ENCODE assay signal across 1 cellular context in genomic region chr6:35664945-35665344, GRCh38.
TF ChIP-seq lines count a peak whose summit lies in the region.

No MANE protein-coding gene starts in this region.

TF ChIP-seq in SK-N-SH, 30 proteins besides CTCF, POLR2A, EP300 and RAD21 (continued from another document):
- TF ChIP-seq, protein P1, sequence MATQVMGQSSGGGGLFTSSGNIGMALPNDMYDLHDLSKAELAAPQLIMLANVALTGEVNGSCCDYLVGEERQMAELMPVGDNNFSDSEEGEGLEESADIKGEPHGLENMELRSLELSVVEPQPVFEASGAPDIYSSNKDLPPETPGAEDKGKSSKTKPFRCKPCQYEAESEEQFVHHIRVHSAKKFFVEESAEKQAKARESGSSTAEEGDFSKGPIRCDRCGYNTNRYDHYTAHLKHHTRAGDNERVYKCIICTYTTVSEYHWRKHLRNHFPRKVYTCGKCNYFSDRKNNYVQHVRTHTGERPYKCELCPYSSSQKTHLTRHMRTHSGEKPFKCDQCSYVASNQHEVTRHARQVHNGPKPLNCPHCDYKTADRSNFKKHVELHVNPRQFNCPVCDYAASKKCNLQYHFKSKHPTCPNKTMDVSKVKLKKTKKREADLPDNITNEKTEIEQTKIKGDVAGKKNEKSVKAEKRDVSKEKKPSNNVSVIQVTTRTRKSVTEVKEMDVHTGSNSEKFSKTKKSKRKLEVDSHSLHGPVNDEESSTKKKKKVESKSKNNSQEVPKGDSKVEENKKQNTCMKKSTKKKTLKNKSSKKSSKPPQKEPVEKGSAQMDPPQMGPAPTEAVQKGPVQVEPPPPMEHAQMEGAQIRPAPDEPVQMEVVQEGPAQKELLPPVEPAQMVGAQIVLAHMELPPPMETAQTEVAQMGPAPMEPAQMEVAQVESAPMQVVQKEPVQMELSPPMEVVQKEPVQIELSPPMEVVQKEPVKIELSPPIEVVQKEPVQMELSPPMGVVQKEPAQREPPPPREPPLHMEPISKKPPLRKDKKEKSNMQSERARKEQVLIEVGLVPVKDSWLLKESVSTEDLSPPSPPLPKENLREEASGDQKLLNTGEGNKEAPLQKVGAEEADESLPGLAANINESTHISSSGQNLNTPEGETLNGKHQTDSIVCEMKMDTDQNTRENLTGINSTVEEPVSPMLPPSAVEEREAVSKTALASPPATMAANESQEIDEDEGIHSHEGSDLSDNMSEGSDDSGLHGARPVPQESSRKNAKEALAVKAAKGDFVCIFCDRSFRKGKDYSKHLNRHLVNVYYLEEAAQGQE (IDR thresholded peaks at IDR 0.05; ENCODE audit: low read depth, low read length) = no peak
- TF ChIP-seq GABPA (IDR thresholded peaks at IDR 0.05; ENCODE audit: low read depth) = no peak
- no peak for TF ChIP-seq SIN3A (IDR thresholded peaks at IDR 0.05; ENCODE audit: borderline replicate concordance, low read depth, low read length)
- TF ChIP-seq TCF12 (IDR thresholded peaks at IDR 0.05) = no peak
- TF ChIP-seq POLR2AphosphoS5 (IDR thresholded peaks at IDR 0.05; ENCODE audit: low read depth, low read length) = no peak
- no peak for TF ChIP-seq CHD2 (IDR thresholded peaks at IDR 0.05; ENCODE audit: low read length, partially characterized antibody)
- TF ChIP-seq ELF1 (IDR thresholded peaks at IDR 0.05) = no peak
- TF ChIP-seq RFX5 (IDR thresholded peaks at IDR 0.05; ENCODE audit: low read length) = no peak
- TF ChIP-seq, protein P2, sequence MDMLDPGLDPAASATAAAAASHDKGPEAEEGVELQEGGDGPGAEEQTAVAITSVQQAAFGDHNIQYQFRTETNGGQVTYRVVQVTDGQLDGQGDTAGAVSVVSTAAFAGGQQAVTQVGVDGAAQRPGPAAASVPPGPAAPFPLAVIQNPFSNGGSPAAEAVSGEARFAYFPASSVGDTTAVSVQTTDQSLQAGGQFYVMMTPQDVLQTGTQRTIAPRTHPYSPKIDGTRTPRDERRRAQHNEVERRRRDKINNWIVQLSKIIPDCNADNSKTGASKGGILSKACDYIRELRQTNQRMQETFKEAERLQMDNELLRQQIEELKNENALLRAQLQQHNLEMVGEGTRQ (IDR thresholded peaks at IDR 0.05; ENCODE audit: borderline replicate concordance, low read depth, low read length) = no peak
- TF ChIP-seq MEF2A (IDR thresholded peaks at IDR 0.05; ENCODE audit: borderline replicate concordance, low read depth) = no peak
- TF ChIP-seq RXRA (IDR thresholded peaks at IDR 0.05; ENCODE audit: borderline replicate concordance, low read depth) = no peak
- TF ChIP-seq USF1 (IDR thresholded peaks at IDR 0.05; ENCODE audit: borderline replicate concordance, low read depth) = no peak
- no peak for TF ChIP-seq FOSL2 (IDR thresholded peaks at IDR 0.05; ENCODE audit: borderline replicate concordance, low read depth)
